24 cellular contexts compared by ENCODE assay signal in genomic region chr2:239666053-239666854, GRCh38.
"Had no signal": no experiment of that assay in that cellular context is flagged by ENCODE, and none has a peak within 500 bp of the region (broad histone marks: within the 10 kb centered on the region; RNA-seq: fewer than 3 reads in every experiment).

No MANE protein-coding gene starts in this region.

- H3K4me3 Mint-ChIP-seq: activated CD4-positive, alpha-beta T cell treated with anti-CD3 and anti-CD28 coated beads for 36 hours; activated CD8-positive, alpha-beta T cell treated with anti-CD3 and anti-CD28 coated beads, Interleukin-2, amount 10 ng/mL, durations not matched to agents 7 days and 5 days; activated naive CD4-positive, alpha-beta T cell treated with anti-CD3 and anti-CD28 coated beads, Interleukin-2, amount 50 U/mL, for 24 hours; activated naive CD8-positive, alpha-beta T cell treated with anti-CD3 and anti-CD28 coated beads, Interleukin-2, amount 50 U/mL, for 24 hours; activated T-helper 17 cell treated with anti-CD3 and anti-CD28 coated beads, Interleukin-2, amount 50 U/mL, for 72 hours; naive thymus-derived CD4-positive, alpha-beta T cell; neural crest cell; T-helper 2 cell treated with Interferon-gamma antibody and Interleukin-4, amounts not matched to agents 5 μg/mL and 100 μg/mL, for 36 hours had no signal

- H3K9me3 ChIP-seq: esophagus squamous epithelium, psoas muscle, right atrium auricular region, vagina had no signal

- ATAC-seq: activated CD4-positive, alpha-beta T cell treated with anti-CD3 and anti-CD28 coated beads for 36 hours; activated CD8-positive, alpha-beta T cell treated with anti-CD3 and anti-CD28 coated beads, Interleukin-2, amount 10 ng/mL, durations not matched to agents 7 days and 5 days; activated naive CD8-positive, alpha-beta T cell treated with anti-CD3 and anti-CD28 coated beads, Interleukin-2, amount 50 U/mL, for 24 hours; activated T-helper 17 cell treated with anti-CD3 and anti-CD28 coated beads, Interleukin-2, amount 50 U/mL, for 72 hours; naive thymus-derived CD4-positive, alpha-beta T cell; psoas muscle had no signal

- H3K36me3 ChIP-seq: esophagus squamous epithelium, right atrium auricular region, vagina had no signal

- DNase-seq: activated CD4-positive, alpha-beta T cell treated with anti-CD3 and anti-CD28 coated beads for 36 hours; activated CD4-positive, CD25-positive, alpha-beta regulatory T cell; activated CD8-positive, alpha-beta T cell treated with anti-CD3 and anti-CD28 coated beads, Interleukin-2, amount 10 ng/mL, durations not matched to agents 7 days and 5 days; activated gamma-delta T cell treated with Interleukin-2 at 50 U/mL for 16 hours; activated naive CD8-positive, alpha-beta T cell treated with anti-CD3 and anti-CD28 coated beads, Interleukin-2, amount 50 U/mL, for 24 hours; amygdala; cortex of kidney; esophagus squamous epithelium; foreskin melanocyte; midbrain; naive thymus-derived CD4-positive, alpha-beta T cell; psoas muscle; stimulated activated CD4-positive, alpha-beta T cell treated with anti-CD3 and anti-CD28 coated beads, Interleukin-1b, Interleukin-23, amount 100 ng/mL, for 48 hours; stimulated activated CD4-positive, alpha-beta T cell treated with anti-CD3 and anti-CD28 coated beads, Interleukin-4, amount 100 ng/mL, for 4 hours; stimulated activated naive CD4-positive, alpha-beta T cell; T-helper 1 cell; trophoblast cell had no signal

- H3K4me3 ChIP-seq: esophagus squamous epithelium, psoas muscle, right atrium auricular region, smooth muscle cell, vagina had no signal

- H3K27me3 ChIP-seq: right atrium auricular region, vagina had no signal

- H3K36me3 Mint-ChIP-seq: activated naive CD4-positive, alpha-beta T cell treated with anti-CD3 and anti-CD28 coated beads, Interleukin-2, amount 50 U/mL, for 24 hours; naive thymus-derived CD4-positive, alpha-beta T cell had no signal

- H3K9me3 Mint-ChIP-seq: activated naive CD4-positive, alpha-beta T cell treated with anti-CD3 and anti-CD28 coated beads, Interleukin-2, amount 50 U/mL, for 24 hours; activated naive CD8-positive, alpha-beta T cell treated with anti-CD3 and anti-CD28 coated beads, Interleukin-2, amount 50 U/mL, for 24 hours; activated T-helper 17 cell treated with anti-CD3 and anti-CD28 coated beads, Interleukin-2, amount 50 U/mL, for 72 hours; naive thymus-derived CD4-positive, alpha-beta T cell; neural crest cell; T-helper 2 cell treated with Interferon-gamma antibody and Interleukin-4, amounts not matched to agents 5 μg/mL and 100 μg/mL, for 36 hours had no signal

- H3K27ac Mint-ChIP-seq: activated CD4-positive, alpha-beta T cell treated with anti-CD3 and anti-CD28 coated beads for 36 hours; activated CD8-positive, alpha-beta T cell treated with anti-CD3 and anti-CD28 coated beads, Interleukin-2, amount 10 ng/mL, durations not matched to agents 7 days and 5 days; activated naive CD8-positive, alpha-beta T cell treated with anti-CD3 and anti-CD28 coated beads, Interleukin-2, amount 50 U/mL, for 24 hours; activated T-helper 17 cell treated with anti-CD3 and anti-CD28 coated beads, Interleukin-2, amount 50 U/mL, for 72 hours; naive thymus-derived CD4-positive, alpha-beta T cell; T-helper 2 cell treated with Interferon-gamma antibody and Interleukin-4, amounts not matched to agents 5 μg/mL and 100 μg/mL, for 36 hours had no signal

- H3K4me1 Mint-ChIP-seq: activated CD4-positive, alpha-beta T cell treated with anti-CD3 and anti-CD28 coated beads for 36 hours; activated naive CD4-positive, alpha-beta T cell treated with anti-CD3 and anti-CD28 coated beads, Interleukin-2, amount 50 U/mL, for 24 hours; activated naive CD8-positive, alpha-beta T cell treated with anti-CD3 and anti-CD28 coated beads, Interleukin-2, amount 50 U/mL, for 24 hours; activated T-helper 17 cell treated with anti-CD3 and anti-CD28 coated beads, Interleukin-2, amount 50 U/mL, for 72 hours had no signal

- H3K4me1 ChIP-seq: psoas muscle had no signal
